16 cellular contexts compared by ENCODE assay signal in genomic region chr3:177256991-177257390, GRCh38.
"Had no signal": no experiment of that assay in that cellular context is flagged by ENCODE, and none has a peak within 500 bp of the region (broad histone marks: within the 10 kb centered on the region; RNA-seq: fewer than 3 reads in every experiment).

No MANE protein-coding gene starts in this region.

- H3K4me3 Mint-ChIP-seq: activated CD8-positive, alpha-beta memory T cell treated with anti-CD3 and anti-CD28 coated beads, Interleukin-2, amount 10 ng/mL, durations not matched to agents 7 days and 5 days; activated naive CD8-positive, alpha-beta T cell treated with anti-CD3 and anti-CD28 coated beads for 36 hours; activated T-cell treated with anti-CD3 and anti-CD28 coated beads, Interleukin-2, amount 50 U/mL, for 4 hours; naive thymus-derived CD8-positive, alpha-beta T cell had no signal

- H3K27ac Mint-ChIP-seq: activated CD8-positive, alpha-beta memory T cell treated with anti-CD3 and anti-CD28 coated beads, Interleukin-2, amount 10 ng/mL, durations not matched to agents 7 days and 5 days; activated naive CD8-positive, alpha-beta T cell treated with anti-CD3 and anti-CD28 coated beads for 36 hours; naive thymus-derived CD8-positive, alpha-beta T cell had no signal

- H3K36me3 ChIP-seq: prostate gland, right lobe of liver had no signal

- H3K27ac ChIP-seq: prostate gland, right lobe of liver had no signal

- H3K27me3 Mint-ChIP-seq: activated CD8-positive, alpha-beta memory T cell treated with anti-CD3 and anti-CD28 coated beads, Interleukin-2, amount 10 ng/mL, durations not matched to agents 7 days and 5 days; activated naive CD8-positive, alpha-beta T cell treated with anti-CD3 and anti-CD28 coated beads for 36 hours; naive thymus-derived CD8-positive, alpha-beta T cell had no signal

- H3K9me3 ChIP-seq: prostate gland, right lobe of liver had no signal

- H3K4me1 ChIP-seq: prostate gland, right lobe of liver had no signal

- H3K9me3 Mint-ChIP-seq: activated naive CD8-positive, alpha-beta T cell treated with anti-CD3 and anti-CD28 coated beads for 36 hours; activated T-cell treated with anti-CD3 and anti-CD28 coated beads, Interleukin-2, amount 50 U/mL, for 4 hours; naive thymus-derived CD8-positive, alpha-beta T cell had no signal

- DNase-seq: activated CD8-positive, alpha-beta memory T cell treated with anti-CD3 and anti-CD28 coated beads, Interleukin-2, amount 10 ng/mL, durations not matched to agents 7 days and 5 days; activated effector memory CD4-positive, alpha-beta T cell treated with anti-CD3 and anti-CD28 coated beads, Interleukin-2, amount 50 U/mL, for 16 hours; activated naive CD8-positive, alpha-beta T cell treated with anti-CD3 and anti-CD28 coated beads for 36 hours; activated T-cell treated with anti-CD3 and anti-CD28 coated beads, Interleukin-2, amount 50 U/mL, for 4 hours; anterior cingulate cortex; cerebellar nuclear complex; dermis blood vessel endothelial cell; glutamatergic neuron; left cardiac atrium; naive thymus-derived CD8-positive, alpha-beta T cell; stimulated activated CD4-positive, alpha-beta T cell treated with anti-CD3 and anti-CD28 coated beads, Interleukin-2, amount 100 ng/mL, for 24 hours; stimulated activated naive CD4-positive, alpha-beta T cell; substantia nigra; trophoblast cell had no signal

- H3K27me3 ChIP-seq: right lobe of liver had no signal

- H3K4me1 Mint-ChIP-seq: activated CD8-positive, alpha-beta memory T cell treated with anti-CD3 and anti-CD28 coated beads, Interleukin-2, amount 10 ng/mL, durations not matched to agents 7 days and 5 days had no signal

- ATAC-seq: activated CD8-positive, alpha-beta memory T cell treated with anti-CD3 and anti-CD28 coated beads, Interleukin-2, amount 10 ng/mL, durations not matched to agents 7 days and 5 days; activated T-cell treated with anti-CD3 and anti-CD28 coated beads, Interleukin-2, amount 50 U/mL, for 4 hours; left cardiac atrium; naive thymus-derived CD8-positive, alpha-beta T cell; right lobe of liver had no signal

- H3K4me3 ChIP-seq: prostate gland, right lobe of liver had no signal

- H3K36me3 Mint-ChIP-seq: activated naive CD8-positive, alpha-beta T cell treated with anti-CD3 and anti-CD28 coated beads for 36 hours; naive thymus-derived CD8-positive, alpha-beta T cell had no signal
